Comparison of ENCODE assay signal across 8 cellular contexts in genomic region chr3:58009026-58009748, GRCh38. TPM values are rescaled to one million over a fixed set of nuclear protein-coding genes. Genes with fewer than 3 reads are reported as not detected.
A peak's percentile ranks its signal among the peaks of the same experiment; 100 is the strongest.
DNase-seq lines count a peak whose midpoint lies in the region; ATAC-seq, FAIRE-seq and TF ChIP-seq lines count a peak whose summit lies in the region.

No MANE protein-coding gene starts in this region.

- FAIRE-seq in GM12891 (lab: Jason Lieb, UNC): no peak

- H3K36me3 ChIP-seq in aorta (ENCODE audit: control insufficient read depth in 1 of 2, insufficient read depth in 2 of 2, low read length in 1 of 2): no peaks in the 10 kb centered on the region

- CTCF ChIA-PET in activated CD4-positive, alpha-beta memory T cell treated with anti-CD3 and anti-CD28 coated beads for 36 hours (lab: Charles Lee): interaction anchor here (0.7 to 3.5 kb wide), 17 partner anchors 8 to 298 kb away, joined by 3 to 42 read pairs (median 4); partner anchors contain the start of genes HTD2 and RPP14

- H3K27ac Mint-ChIP-seq in activated CD4-positive, alpha-beta memory T cell treated with anti-CD3 and anti-CD28 coated beads for 36 hours: no peak overlapping the region
- H3K27ac Mint-ChIP-seq in neural crest cell (ENCODE audit: unreplicated experiment): no peak overlapping the region

- no peaks in the 10 kb centered on the region for H3K27me3 ChIP-seq in aorta (ENCODE audit: control insufficient read depth in 1 of 2, insufficient read depth in 2 of 2, low read length in 1 of 2)

- H3K4me1 ChIP-seq in aorta (ENCODE audit: control insufficient read depth in 1 of 2, insufficient read depth in 2 of 2, low read length in 2 of 2): peaks cover 0 to 1% of the 10 kb centered on the region in 2 donors

- ATAC-seq in HG03354 (IDR thresholded peaks at IDR 0.05; ENCODE audit: poor library complexity, severe bottlenecking, unreplicated experiment) (peak; percentile 17), aorta (ENCODE audit: low FRiP score) (peak; percentile 42)

- TF ChIP-seq CTCF in epithelial cell of esophagus (IDR thresholded peaks at IDR 0.05; ENCODE audit: insufficient read depth, low read depth, low read length, missing control alignments) (no peak), neural crest cell (conservative IDR thresholded peaks at IDR 0.05) (no peak)

- H3K9me3 Mint-ChIP-seq in activated CD4-positive, alpha-beta memory T cell treated with anti-CD3 and anti-CD28 coated beads for 36 hours: no peaks in the 10 kb centered on the region
- no peaks in the 10 kb centered on the region for H3K9me3 Mint-ChIP-seq in neural crest cell

- H3K27me3 Mint-ChIP-seq in activated CD4-positive, alpha-beta memory T cell treated with anti-CD3 and anti-CD28 coated beads for 36 hours: no peaks in the 10 kb centered on the region
- peaks cover 3% of the 10 kb centered on the region for H3K27me3 Mint-ChIP-seq in neural crest cell (ENCODE audit: low read depth)

- no peaks in the 10 kb centered on the region for H3K36me3 Mint-ChIP-seq in activated CD4-positive, alpha-beta memory T cell treated with anti-CD3 and anti-CD28 coated beads for 36 hours
- H3K36me3 Mint-ChIP-seq in neural crest cell (ENCODE audit: low read depth): no peaks in the 10 kb centered on the region

- no peak for TF ChIP-seq POLR2A in GM12891 (IDR thresholded peaks at IDR 0.05; ENCODE audit: low read depth, low read length)

- WGBS in aorta, 2 donors: 2% methylated on average over 31 to 33 of the region's 33 CpGs

- POLR2A ChIA-PET in activated CD4-positive, alpha-beta memory T cell treated with anti-CD3 and anti-CD28 coated beads for 36 hours (lab: Charles Lee): interaction anchor here (1.3 kb wide), 1 partner anchor 13 kb away, joined by 6 read pairs; no protein-coding TSS in a partner anchor

- intact Hi-C loops in activated CD4-positive, alpha-beta memory T cell treated with anti-CD3 and anti-CD28 coated beads for 36 hours (cut with micrococcal nuclease): loop anchor here (2.0 kb wide), 2 partner anchors 18 to 66 kb away; no protein-coding TSS in a partner anchor
- intact Hi-C loops in aorta (cut with DNase I): loop anchor here (2.0 to 10.0 kb wide), 7 partner anchors 93 to 208 kb away; no protein-coding TSS in a partner anchor

- H3K9me3 ChIP-seq in aorta (ENCODE audit: control insufficient read depth, low read length): no peaks in the 10 kb centered on the region

- H3K4me3 Mint-ChIP-seq in activated CD4-positive, alpha-beta memory T cell treated with anti-CD3 and anti-CD28 coated beads for 36 hours: peak overlapping the region; percentile 91
- H3K4me3 Mint-ChIP-seq in neural crest cell: peak overlapping the region; percentile 81

- DNase-seq in GM12891 (ENCODE audit: insufficient read length, low spot score): peak; percentile 49
- DNase-seq in activated CD4-positive, alpha-beta memory T cell treated with anti-CD3 and anti-CD28 coated beads for 36 hours: peak; percentile 48
- DNase-seq in epithelial cell of esophagus (ENCODE audit: low read depth): peak; percentile 40
- no peak for DNase-seq in neural crest cell (ENCODE audit: low read depth, low spot score)
- DNase-seq in aorta: peak; percentile 61 to 82
- no peak for DNase-seq in hepatic stellate cell (ENCODE audit: low spot score)
- no peak for DNase-seq in MV-4-11 (lab: John Stamatoyannopoulos, UW)

- peak overlapping the region; percentile 98 for H3K4me3 ChIP-seq in epithelial cell of esophagus (ENCODE audit: low read length)
- H3K4me3 ChIP-seq in aorta (ENCODE audit: low read length in 2 of 2): peak overlapping the region; percentile 54 to 79

- H3K4me1 Mint-ChIP-seq in activated CD4-positive, alpha-beta memory T cell treated with anti-CD3 and anti-CD28 coated beads for 36 hours (ENCODE audit: low read depth): peaks cover 26% of the 10 kb centered on the region
- H3K4me1 Mint-ChIP-seq in neural crest cell: peaks cover 12% of the 10 kb centered on the region

- H3K27ac ChIP-seq in aorta (ENCODE audit: low read depth in 1 of 2, low read length in 2 of 2): peak overlapping the region; percentile 37 to 46

TF ChIP-seq in GM12891, 5 proteins besides CTCF, POLR2A, EP300 and RAD21:
- TF ChIP-seq SPI1 (IDR thresholded peaks at IDR 0.05; ENCODE audit: low read depth, low read length): no peak
- TF ChIP-seq POLR2AphosphoS5 (IDR thresholded peaks at IDR 0.05; ENCODE audit: low read depth, low read length): no peak
- no peak for TF ChIP-seq PAX5 (IDR thresholded peaks at IDR 0.05; ENCODE audit: insufficient read depth, low read length, severe bottlenecking)
- TF ChIP-seq POU2F2 (IDR thresholded peaks at IDR 0.05; ENCODE audit: low read depth, low read length): no peak
- TF ChIP-seq TAF1 (IDR thresholded peaks at IDR 0.05; ENCODE audit: low read depth, low read length): no peak

RNA-seq across cellular contexts. Expression of gene FLNB, which starts 1.0 kb away (rescaled TPM):
- polyA plus RNA-seq in GM12891 (2012; ENCODE audit: low read depth, missing spikeins): 23.1 TPM
- total RNA-seq in activated CD4-positive, alpha-beta memory T cell treated with anti-CD3 and anti-CD28 coated beads for 36 hours: 10 to 100 TPM; 23.1 to 26.0 TPM
- total RNA-seq in neural crest cell (39.4 and 40.4 TPM in 2 replicates), aorta (100 to 1,000 TPM; 157 to 254 TPM)
- 10 to 100 TPM; 33.3 to 92.6 TPM for polyA plus RNA-seq in aorta

Comparison
In these comparisons a context has a peak if more than half of its experiments do, and no peak if none do; other contexts are left out.
1. DNase-seq: peak in GM12891 (single experiment), activated CD4-positive, alpha-beta memory T cell treated with anti-CD3 and anti-CD28 coated beads for 36 hours (single experiment), epithelial cell of esophagus (single experiment) and aorta (2 of 2); none in neural crest cell (single experiment), hepatic stellate cell (single experiment) and MV-4-11 (single experiment).